1 cellular context compared by ENCODE assay signal in the genomic region with DNA sequence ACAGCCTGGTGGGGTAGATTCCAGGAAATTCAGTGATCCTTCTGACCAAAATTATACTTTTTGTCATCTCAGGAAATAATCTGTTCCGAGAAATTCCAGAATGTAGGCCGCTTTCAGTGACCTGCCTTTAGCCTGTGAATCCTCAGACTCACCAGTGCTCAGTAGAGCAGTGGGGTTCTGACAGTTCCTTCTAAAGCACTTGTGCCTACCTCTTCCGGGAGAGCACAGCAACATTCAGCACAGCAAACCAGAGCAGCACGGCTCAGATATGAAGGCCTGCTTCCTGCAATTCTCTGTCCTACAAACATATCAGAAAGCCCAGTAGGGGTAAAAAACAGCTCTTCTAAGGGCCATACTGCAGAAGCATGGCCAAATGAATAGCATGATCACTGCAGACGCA.
TF ChIP-seq lines count a peak whose summit lies in the region.

No MANE protein-coding gene starts in this region.

TF ChIP-seq in IMR-90, 13 proteins besides CTCF, POLR2A, EP300 and RAD21:
- no peak for TF ChIP-seq MXI1 (IDR thresholded peaks at IDR 0.05; ENCODE audit: borderline replicate concordance, low read depth, low read length)
